In the genomic region with DNA sequence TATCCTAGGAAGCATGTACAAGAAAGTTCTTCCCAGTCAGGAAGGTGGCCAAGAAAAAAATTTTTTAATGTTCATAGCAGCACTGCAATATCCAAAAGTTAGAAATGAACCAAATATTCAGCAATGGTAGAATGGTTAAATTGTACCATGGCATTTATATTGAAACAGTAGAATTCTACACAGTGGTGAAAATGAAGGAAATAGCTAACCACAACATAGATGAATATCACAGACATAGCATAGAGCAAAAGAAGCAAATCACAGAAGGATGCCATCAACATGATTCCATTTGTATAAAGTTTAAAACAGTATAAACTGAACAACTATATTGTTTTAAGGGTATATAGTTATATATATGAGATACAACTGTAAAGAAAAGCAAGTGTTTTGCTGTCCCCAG, we compare ENCODE assay signal across 31 cellular contexts. TPM values are rescaled to one million over a fixed set of nuclear protein-coding genes. Genes with fewer than 3 reads are reported as not detected.
"Had no signal": no experiment of that assay in that cellular context is flagged by ENCODE, and none has a peak within 500 bp of the region (broad histone marks: within the 10 kb centered on the region; RNA-seq: fewer than 3 reads in every experiment).

No MANE protein-coding gene starts in this region.

- H3K27ac Mint-ChIP-seq: activated CD4-positive, alpha-beta T cell treated with anti-CD3 and anti-CD28 coated beads for 36 hours; activated CD4-positive, alpha-beta T cell treated with anti-CD3 and anti-CD28 coated beads, Interleukin-2, amount 10 ng/mL, durations not matched to agents 7 days and 5 days; activated naive CD4-positive, alpha-beta T cell treated with anti-CD3 and anti-CD28 coated beads, Interleukin-2, amount 50 U/mL, for 24 hours; activated T-cell treated with anti-CD3 and anti-CD28 coated beads, Interleukin-2, amount 50 U/mL, for 24 hours; activated T-helper 2 cell treated with anti-CD3 and anti-CD28 coated beads, Interferon-gamma antibody, Interleukin-2, Interleukin-4, amounts not matched to agents 10 μg/mL and 5 μg/mL and 100 μg/mL, durations not matched to agents 14 hours and 24 hours and 36 hours; brain; WTC11 had no signal

- H3K9ac ChIP-seq: KMS-11 had no signal

- H3K27me3 ChIP-seq: SJCRH30 had no signal

- ATAC-seq: activated CD4-positive, alpha-beta T cell treated with anti-CD3 and anti-CD28 coated beads for 36 hours; activated CD4-positive, CD25-positive, alpha-beta regulatory T cell treated with anti-CD3 and anti-CD28 coated beads, Interleukin-2, amount 50 U/mL, for 24 hours; Panc1; WTC11 had no signal

- H3K27ac ChIP-seq: KMS-11, SJCRH30, SK-N-MC had no signal

- DNase-seq: activated CD4-positive, alpha-beta T cell treated with anti-CD3 and anti-CD28 coated beads for 36 hours; activated CD4-positive, alpha-beta T cell treated with anti-CD3 and anti-CD28 coated beads, Interleukin-2, amount 10 ng/mL, durations not matched to agents 7 days and 5 days; activated CD4-positive, alpha-beta T cell treated with anti-CD3 and anti-CD28 coated beads, Interleukin-2, amount 50 U/mL, for 48 hours; activated CD8-positive, alpha-beta memory T cell treated with anti-CD3 and anti-CD28 coated beads for 24 hours; activated gamma-delta T cell; activated naive CD4-positive, alpha-beta T cell treated with Interleukin-2 at 50 U/mL for 16 hours; activated T-cell treated with anti-CD3 and anti-CD28 coated beads, Interleukin-2, amount 50 U/mL, for 24 hours; anterior cingulate cortex; caudate nucleus; cerebellar nuclear complex; cortex of kidney; NCI-H1092 treated with DMSO at 0.1 percent for 48 hours; NCI-H1417; NCI-H146; NCI-H187; NCI-H2029 treated with DMSO at 0.1 percent for 48 hours; NCI-H2107; NCI-H2171; NCI-H510A treated with DMSO at 0.1 percent for 48 hours; NCI-H69; SHP77; SJCRH30 had no signal

- H3K27me3 Mint-ChIP-seq: activated CD4-positive, alpha-beta T cell treated with anti-CD3 and anti-CD28 coated beads for 36 hours; activated CD4-positive, alpha-beta T cell treated with anti-CD3 and anti-CD28 coated beads, Interleukin-2, amount 10 ng/mL, durations not matched to agents 7 days and 5 days; activated naive CD4-positive, alpha-beta T cell treated with anti-CD3 and anti-CD28 coated beads, Interleukin-2, amount 50 U/mL, for 24 hours; activated T-cell treated with anti-CD3 and anti-CD28 coated beads, Interleukin-2, amount 50 U/mL, for 24 hours; brain had no signal

- H3K4me3 ChIP-seq: SJCRH30, SK-N-MC had no signal

- H3K4me2 ChIP-seq: KMS-11 had no signal

- H3K4me3 Mint-ChIP-seq: activated CD4-positive, alpha-beta T cell treated with anti-CD3 and anti-CD28 coated beads for 36 hours; activated CD4-positive, alpha-beta T cell treated with anti-CD3 and anti-CD28 coated beads, Interleukin-2, amount 10 ng/mL, durations not matched to agents 7 days and 5 days; activated naive CD4-positive, alpha-beta T cell treated with anti-CD3 and anti-CD28 coated beads, Interleukin-2, amount 50 U/mL, for 24 hours; activated T-cell treated with anti-CD3 and anti-CD28 coated beads, Interleukin-2, amount 50 U/mL, for 24 hours; brain; WTC11 had no signal

- H3K9me3 Mint-ChIP-seq: activated CD4-positive, alpha-beta T cell treated with anti-CD3 and anti-CD28 coated beads, Interleukin-2, amount 10 ng/mL, durations not matched to agents 7 days and 5 days; activated naive CD4-positive, alpha-beta T cell treated with anti-CD3 and anti-CD28 coated beads, Interleukin-2, amount 50 U/mL, for 24 hours; activated T-cell treated with anti-CD3 and anti-CD28 coated beads, Interleukin-2, amount 50 U/mL, for 24 hours; activated T-helper 2 cell treated with anti-CD3 and anti-CD28 coated beads, Interferon-gamma antibody, Interleukin-2, Interleukin-4, amounts not matched to agents 10 μg/mL and 5 μg/mL and 100 μg/mL, durations not matched to agents 14 hours and 24 hours and 36 hours; brain; WTC11 had no signal

- H3K9me3 ChIP-seq: SJCRH30 had no signal

- H3K4me1 ChIP-seq: SJCRH30 had no signal

RNA-seq across cellular contexts. Expression of a gene that starts 10.7 kb away (rescaled TPM):
- total RNA-seq: RPMI7951, SJCRH30 had no signal
